ENCODE assay signal across 14 cellular contexts in the genomic region with DNA sequence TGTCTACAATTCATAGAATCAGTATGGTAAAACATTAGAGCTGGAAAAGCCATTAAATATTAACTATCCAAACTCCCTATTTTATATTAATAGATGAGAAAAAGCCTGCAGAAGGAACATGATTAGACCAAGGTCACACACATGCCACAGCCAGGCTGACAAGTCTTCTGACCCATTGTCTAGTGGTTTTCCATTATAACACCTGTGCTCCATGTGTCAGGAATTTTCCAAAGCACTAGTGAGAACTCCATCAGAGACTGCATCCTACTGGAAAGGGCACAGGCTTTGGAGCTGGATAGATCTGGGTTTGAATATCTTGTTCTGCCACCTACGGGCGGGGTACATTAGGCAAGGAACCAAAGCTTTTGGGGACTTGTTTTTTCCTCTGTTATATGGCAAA.
DNase-seq lines count a peak whose midpoint lies in the region; ATAC-seq and TF ChIP-seq lines count a peak whose summit lies in the region.
"Had no signal": no experiment of that assay in that cellular context is flagged by ENCODE, and none has a peak within 500 bp of the region (broad histone marks: within the 10 kb centered on the region; RNA-seq: fewer than 3 reads in every experiment).

No MANE protein-coding gene starts in this region.

- H3K79me1 ChIP-seq in IMR-90 (ENCODE audit: low read depth in 1 of 2, low read length in 2 of 2): 0 out of 4 replicates have a peak, but pooled peaks cover 0 to 7% of the 10 kb centered on the region in 2 experiments

- in situ Hi-C loops in IMR-90 (cut with MboI; ENCODE audit: low sequenced_read_pairs): loop anchor here (5.0 kb wide), 1 partner anchor 87 kb away; no protein-coding TSS in a partner anchor

- dilution Hi-C loops in IMR-90 (cut with HindIII; ENCODE audit: low sequenced_read_pairs, unreplicated experiment): no loop called here

- H3K9me1 ChIP-seq in IMR-90 (ENCODE audit: insufficient read depth, low read length): peaks cover 7% of the 10 kb centered on the region; the same call in 1 of the 2 replicates

- H4K91ac ChIP-seq in IMR-90 (ENCODE audit: insufficient read depth, low read depth, low read length): peak overlapping the region; percentile 57

- no peak overlapping the region for H3K56ac ChIP-seq in IMR-90 (ENCODE audit: extremely low read depth, insufficient read depth, low read length)

- DNase-seq in IMR-90 (no peak), dermis blood vessel endothelial cell (peak; percentile 72), mucosa of descending colon (peak in 2 of 3 donors; percentile 29 to 57), tibial artery (no peak), OCI-M1 (lab: John Stamatoyannopoulos, UW) (no peak), NCI-H1436 (lab: John Stamatoyannopoulos, UW) (no peak)
- DNase-seq: activated B cell treated with CpG ODN at 0.5 μM for 24 hours; activated T-cell treated with anti-CD3 and anti-CD28 coated beads, Interleukin-2, amount 50 U/mL, for 1 hour; NCI-H524 treated with DMSO at 0.1 percent for 48 hours; SIG-M5; stimulated activated CD4-positive, alpha-beta T cell treated with anti-CD3 and anti-CD28 coated beads, Interleukin-4, amount 100 ng/mL, for 4 hours; stimulated activated naive CD8-positive, alpha-beta T cell treated with anti-CD3 and anti-CD28 coated beads, Interleukin-15, Interleukin-2, amounts not matched to agents 100 U/mL and 50 U/mL, for 24 hours had no signal

- no CpG with 5 or more reads among the region's 2 CpGs for WGBS in IMR-90 (ENCODE audit: extremely low coverage in 2 of 2, insufficient read length in 1 of 2), 2 experiments

- H3K14ac ChIP-seq in IMR-90 (replicated peaks; ENCODE audit: low read depth, low read length): peak overlapping the region; percentile 61

- H3K36me3 ChIP-seq in IMR-90 (ENCODE audit: control insufficient read depth, insufficient read depth, low read length) (no peaks in the 10 kb centered on the region), mucosa of descending colon (ENCODE audit: low read depth) (no peaks in the 10 kb centered on the region), tibial artery (no peaks in the 10 kb centered on the region)
- H3K36me3 ChIP-seq: ascending aorta had no signal

- intact Hi-C loops in IMR-90 (cut with micrococcal nuclease): loop anchor here (5.0 to 10.0 kb wide), 3 partner anchors 87 to 650 kb away; partner anchors contain the start of gene ZFP36L1
- intact Hi-C loops in mucosa of descending colon (cut with DNase I, micrococcal nuclease): loop anchor here in 1 of 2 donors (10.0 kb wide), 1 partner anchor 200 kb away; no protein-coding TSS in a partner anchor
- intact Hi-C loops in tibial artery (cut with DNase I; ENCODE audit: low total_unique reads): no loop called here

- TF ChIP-seq POLR2A in IMR-90 (IDR thresholded peaks at IDR 0.05; ENCODE audit: low read depth, low read length): no peak

- H3K4me2 ChIP-seq in IMR-90 (ENCODE audit: low read depth, low read length): no peak overlapping the region

- no peak for TF ChIP-seq CTCF in IMR-90 (conservative IDR thresholded peaks at IDR 0.05; ENCODE audit: low read depth, low read length)
- no peak for TF ChIP-seq CTCF in mucosa of descending colon (IDR thresholded peaks at IDR 0.05)
- no peak for TF ChIP-seq CTCF in tibial artery (IDR thresholded peaks at IDR 0.05)

- H4K8ac ChIP-seq in IMR-90 (ENCODE audit: low read depth in 2 of 2, low read length in 2 of 2): peak overlapping the region in 1 of 2 experiments; percentile 35; a peak in 1 of 4 replicates

- BruUV-seq in IMR-90 (replicated peaks; lab: Mats Ljungman, UMichigan): no TSS peak

- H2BK20ac ChIP-seq in IMR-90 (ENCODE audit: low read depth, low read length): peak overlapping the region; percentile 65

- peak overlapping the region; percentile 39; the same call in 1 of the 3 replicates for H2BK15ac ChIP-seq in IMR-90 (ENCODE audit: low read depth, low read length)

- TF ChIP-seq RAD21 in IMR-90 (IDR thresholded peaks at IDR 0.05; ENCODE audit: low read length): no peak

- H3K4me3 ChIP-seq in IMR-90 (ENCODE audit: insufficient read depth, low read depth, low read length): no peak overlapping the region
- H3K4me3 ChIP-seq in mucosa of descending colon: no peak overlapping the region
- no peak overlapping the region for H3K4me3 ChIP-seq in tibial artery
- H3K4me3 ChIP-seq: ascending aorta had no signal

- H3K23ac ChIP-seq in IMR-90 (ENCODE audit: low read depth, low read length): 0 out of 2 replicates have a peak overlapping the region, but pooled peaks have one; percentile 26

- peaks cover 19% of the 10 kb centered on the region for H3K4me1 ChIP-seq in IMR-90 (ENCODE audit: control insufficient read depth, insufficient read depth, low read length)
- H3K4me1 ChIP-seq in mucosa of descending colon (ENCODE audit: low read depth): peaks cover 22% of the 10 kb centered on the region
- peaks cover 0 to 74% (median 50%) of the 10 kb centered on the region in 4 donors for H3K4me1 ChIP-seq in tibial artery

- peak overlapping the region; percentile 19; the same call in 1 of the 2 replicates for H4K5ac ChIP-seq in IMR-90 (ENCODE audit: low read depth, low read length)

- H3K18ac ChIP-seq in IMR-90 (ENCODE audit: low read depth, low read length): peak overlapping the region; percentile 42; the same call in 1 of the 2 replicates

- peak overlapping the region; percentile 64; the same call in 1 of the 2 replicates for H2BK120ac ChIP-seq in IMR-90 (ENCODE audit: low read depth, low read length)

- H3K9me3 ChIP-seq in IMR-90 (ENCODE audit: control insufficient read depth, insufficient read depth, low read length) (no peaks in the 10 kb centered on the region; the same call in 1 of the 2 replicates), mucosa of descending colon (peaks cover 7% of the 10 kb centered on the region), tibial artery (no peaks in the 10 kb centered on the region)

- no peaks in the 10 kb centered on the region for H4K20me1 ChIP-seq in IMR-90 (ENCODE audit: insufficient read depth, low read length)

- CTCF ChIA-PET in IMR-90 (lab: Yijun Ruan, JAX): no interaction called here

- peak overlapping the region; percentile 46 for H3K4ac ChIP-seq in IMR-90 (ENCODE audit: low read depth, low read length)

- no peak overlapping the region for H2AFZ ChIP-seq in IMR-90 (replicated peaks; ENCODE audit: low read length, poor library complexity)

- no peak overlapping the region for H3K27ac ChIP-seq in IMR-90 (ENCODE audit: insufficient read depth, low read length)
- H3K27ac ChIP-seq in tibial artery: peak overlapping the region; percentile 68 to 69

- POLR2A ChIA-PET in IMR-90 (lab: Charles Lee; ENCODE audit: unreplicated experiment): no interaction called here

- no peak overlapping the region for H2AK9ac ChIP-seq in IMR-90 (replicated peaks; ENCODE audit: low read depth, low read length, poor library complexity)

- ATAC-seq in IMR-90 (ENCODE audit: low read depth) (no peak), mucosa of descending colon (peak; percentile 58), GM21576 (IDR thresholded peaks at IDR 0.05; ENCODE audit: unreplicated experiment) (no peak)
- ATAC-seq: stimulated activated naive CD8-positive, alpha-beta T cell treated with anti-CD3 and anti-CD28 coated beads, Interleukin-15, Interleukin-2, amounts not matched to agents 100 U/mL and 50 U/mL, for 24 hours had no signal

- H2BK5ac ChIP-seq in IMR-90 (ENCODE audit: low read depth, low read length, poor library complexity, severe bottlenecking): peak overlapping the region; percentile 13

- H3K9ac ChIP-seq in IMR-90 (ENCODE audit: low read depth, low read length): no peak overlapping the region

- peak overlapping the region; percentile 83; the same call in 1 of the 2 replicates for H2AK5ac ChIP-seq in IMR-90 (ENCODE audit: low read depth, low read length)

- H3K27me3 ChIP-seq in IMR-90 (ENCODE audit: control insufficient read depth, insufficient read depth, low read length) (no peaks in the 10 kb centered on the region), tibial artery (no peaks in the 10 kb centered on the region)
- H3K27me3 ChIP-seq: ascending aorta had no signal

TF ChIP-seq in IMR-90, 13 proteins besides CTCF, POLR2A, EP300 and RAD21:
- no peak for TF ChIP-seq USF2 (IDR thresholded peaks at IDR 0.05; ENCODE audit: low read depth, low read length)
- TF ChIP-seq, protein P1, sequence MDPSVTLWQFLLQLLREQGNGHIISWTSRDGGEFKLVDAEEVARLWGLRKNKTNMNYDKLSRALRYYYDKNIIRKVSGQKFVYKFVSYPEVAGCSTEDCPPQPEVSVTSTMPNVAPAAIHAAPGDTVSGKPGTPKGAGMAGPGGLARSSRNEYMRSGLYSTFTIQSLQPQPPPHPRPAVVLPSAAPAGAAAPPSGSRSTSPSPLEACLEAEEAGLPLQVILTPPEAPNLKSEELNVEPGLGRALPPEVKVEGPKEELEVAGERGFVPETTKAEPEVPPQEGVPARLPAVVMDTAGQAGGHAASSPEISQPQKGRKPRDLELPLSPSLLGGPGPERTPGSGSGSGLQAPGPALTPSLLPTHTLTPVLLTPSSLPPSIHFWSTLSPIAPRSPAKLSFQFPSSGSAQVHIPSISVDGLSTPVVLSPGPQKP (IDR thresholded peaks at IDR 0.05; ENCODE audit: borderline replicate concordance, low read depth, low read length): no peak
- TF ChIP-seq RCOR1 (IDR thresholded peaks at IDR 0.05; ENCODE audit: insufficient replicate concordance, low read length): no peak
- no peak for TF ChIP-seq RFX5 (IDR thresholded peaks at IDR 0.05; ENCODE audit: low read depth, low read length)
- TF ChIP-seq NFE2L2 (IDR thresholded peaks at IDR 0.05; ENCODE audit: low read depth, low read length): no peak
- TF ChIP-seq CEBPB (IDR thresholded peaks at IDR 0.05; ENCODE audit: low read depth, low read length): no peak
- TF ChIP-seq SMC3 (IDR thresholded peaks at IDR 0.05; ENCODE audit: low read depth, low read length): no peak
- no peak for TF ChIP-seq FOS (IDR thresholded peaks at IDR 0.05; ENCODE audit: low read depth, low read length)
- TF ChIP-seq MAZ (IDR thresholded peaks at IDR 0.05; ENCODE audit: borderline replicate concordance, low read depth, low read length): no peak
- no peak for TF ChIP-seq CHD1 (IDR thresholded peaks at IDR 0.05; ENCODE audit: low read depth, low read length)
- TF ChIP-seq MAFK (IDR thresholded peaks at IDR 0.05; ENCODE audit: low read depth, low read length): no peak
- TF ChIP-seq BHLHE40 (IDR thresholded peaks at IDR 0.05; ENCODE audit: low read depth, low read length): no peak

Comparison
In these comparisons a context has a peak if more than half of its experiments do, and no peak if none do; other contexts are left out.
1. DNase-seq: peak in dermis blood vessel endothelial cell (single experiment) and mucosa of descending colon (2 of 3); none in IMR-90 (single experiment), tibial artery (0 of 2), OCI-M1 (single experiment) and NCI-H1436 (single experiment).